In genomic region chr3:49170744-49171118, GRCh38 we compare ENCODE assay signal across 8 cellular contexts. TPM values are rescaled to one million over a fixed set of nuclear protein-coding genes. Genes with fewer than 3 reads are reported as not detected.
DNase-seq lines count a peak whose midpoint lies in the region; ATAC-seq and TF ChIP-seq lines count a peak whose summit lies in the region.

No MANE protein-coding gene starts in this region.

- H3K4me3 ChIP-seq in WERI-Rb-1 (ENCODE audit: low read depth, low read length) (peak overlapping the region; percentile 72), fibroblast of the aortic adventitia (ENCODE audit: low read depth, low read length) (peak overlapping the region; percentile 85), gastrocnemius medialis (peak overlapping the region; percentile 59 to 90 (median 82))

- H3K9me3 ChIP-seq in WERI-Rb-1 (ENCODE audit: severe bottlenecking) (peaks cover 3% of the 10 kb centered on the region), gastrocnemius medialis (no peaks in the 10 kb centered on the region)

- in situ Hi-C loops in gastrocnemius medialis (cut with MboI; ENCODE audit: low sequenced_read_pairs in 4 of 4) = loop anchor here in 1 of 4 donors (10.0 kb wide), 1 partner anchor 104 kb away; the partner anchor contains the start of gene C3orf62

- peaks cover 40 to 42% of the 10 kb centered on the region in 2 donors for H3K4me1 ChIP-seq in gastrocnemius medialis

- TF ChIP-seq CTCF in WERI-Rb-1 (IDR thresholded peaks at IDR 0.05; ENCODE audit: low read depth, low read length) = no peak
- TF ChIP-seq CTCF in fibroblast of the aortic adventitia (IDR thresholded peaks at IDR 0.05; ENCODE audit: insufficient read depth, low read length) = no peak
- TF ChIP-seq CTCF in gastrocnemius medialis (IDR thresholded peaks at IDR 0.05 in 4 of 5, conservative IDR thresholded peaks at IDR 0.05 in 1 of 5) = no peak

- H3K27ac ChIP-seq in WERI-Rb-1 (peak overlapping the region; percentile 59), gastrocnemius medialis (peak overlapping the region; percentile 81 to 90 (median 88))

- TF ChIP-seq POLR2A in gastrocnemius medialis (IDR thresholded peaks at IDR 0.05) = no peak

- intact Hi-C loops in gastrocnemius medialis (cut with DNase I; ENCODE audit: low total_unique reads) = loop anchor here (1.0 to 2.0 kb wide), 5 partner anchors 38 to 279 kb away; partner anchors contain the start of genes LAMB2 and USP4

- H3K36me3 ChIP-seq in WERI-Rb-1 (peaks cover 12% of the 10 kb centered on the region), gastrocnemius medialis (peaks cover 0 to 20% of the 10 kb centered on the region in 2 donors)

- ATAC-seq in GM18511 (IDR thresholded peaks at IDR 0.05; ENCODE audit: unreplicated experiment) = peak; percentile 9
- no peak for ATAC-seq in gastrocnemius medialis
- no peak for ATAC-seq in HG03097 (IDR thresholded peaks at IDR 0.05; ENCODE audit: low FRiP score, unreplicated experiment)
- no peak for ATAC-seq in HG03442 (IDR thresholded peaks at IDR 0.05; ENCODE audit: unreplicated experiment)
- ATAC-seq in HG03354 (IDR thresholded peaks at IDR 0.05; ENCODE audit: poor library complexity, severe bottlenecking, unreplicated experiment) = no peak

- H3K27me3 ChIP-seq in WERI-Rb-1 (ENCODE audit: insufficient read depth, low read depth, severe bottlenecking) (no peaks in the 10 kb centered on the region), gastrocnemius medialis (no peaks in the 10 kb centered on the region)

- no peak for DNase-seq in WERI-Rb-1
- no peak for DNase-seq in fibroblast of the aortic adventitia (ENCODE audit: low read depth)
- no peak for DNase-seq in gastrocnemius medialis
- no peak for DNase-seq in SW480 (ENCODE audit: low spot score)

RNA-seq across cellular contexts. Expression of gene KLHDC8B, which starts 0.7 kb away (rescaled TPM):
- 23.8 and 91.7 TPM in 2 replicates for total RNA-seq in fibroblast of the aortic adventitia (ENCODE audit: low replicate concordance)
- 10 to 100 TPM; 15.8 to 35.8 (median 26.0) TPM for total RNA-seq in gastrocnemius medialis

RNA-seq across cellular contexts. Expression of gene CCDC71, which starts 4.6 kb away (rescaled TPM):
- total RNA-seq in fibroblast of the aortic adventitia (ENCODE audit: low replicate concordance) = 14.8 and 22.7 TPM in 2 replicates
- total RNA-seq in gastrocnemius medialis = 10 to 100 TPM; 20.0 to 31.0 (median 22.0) TPM

RNA-seq across cellular contexts. Expression of gene LAMB2, which starts 37.9 kb away (rescaled TPM):
- 202 and 937 TPM in 2 replicates for total RNA-seq in fibroblast of the aortic adventitia (ENCODE audit: low replicate concordance)
- total RNA-seq in gastrocnemius medialis = 100 to 1,000 TPM; 154 to 355 (median 243) TPM

RNA-seq across cellular contexts. Expression of gene USP19, which starts 50.1 kb away (rescaled TPM):
- total RNA-seq in fibroblast of the aortic adventitia (ENCODE audit: low replicate concordance) (23.7 and 36.0 TPM in 2 replicates), gastrocnemius medialis (100 to 1,000 TPM; 100 to 188 (median 128) TPM)
